ENCODE assay signal across 20 cellular contexts in the genomic region with DNA sequence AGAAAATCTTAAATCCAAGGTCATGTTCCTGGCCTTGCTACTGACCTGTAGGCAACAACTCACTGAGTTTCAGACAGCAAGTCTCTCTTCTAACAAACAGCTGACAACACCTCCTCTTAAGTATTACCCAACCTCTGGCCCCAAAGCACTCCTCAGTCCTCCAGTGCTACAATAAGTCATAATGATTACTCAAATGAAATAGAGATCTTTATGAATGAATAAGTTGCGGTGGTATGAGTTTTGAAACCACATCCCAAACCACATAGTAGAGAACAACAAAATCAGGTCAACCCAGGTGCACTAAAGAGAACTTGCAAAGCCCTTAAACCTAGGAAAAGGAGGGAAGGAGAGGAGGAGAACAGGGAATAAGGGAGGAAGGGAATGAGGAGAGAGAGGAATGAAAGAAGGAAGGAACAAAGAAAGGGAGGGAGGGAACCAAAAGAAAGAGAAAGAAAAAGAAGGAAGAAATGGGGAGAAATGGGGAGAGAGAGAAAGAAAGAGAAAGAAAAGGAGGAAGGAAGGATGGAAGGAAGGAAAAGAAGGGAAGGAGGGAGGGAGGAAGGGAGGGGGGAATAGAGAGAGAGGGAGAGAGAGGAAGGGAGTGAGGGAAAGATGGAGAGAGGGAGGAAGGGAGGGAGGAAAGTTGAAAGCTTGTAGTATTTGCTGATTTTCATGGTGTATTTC.
DNase-seq lines count a peak whose midpoint lies in the region; ATAC-seq and TF ChIP-seq lines count a peak whose summit lies in the region.
"Had no signal": no experiment of that assay in that cellular context is flagged by ENCODE, and none has a peak within 500 bp of the region (broad histone marks: within the 10 kb centered on the region; RNA-seq: fewer than 3 reads in every experiment).

No MANE protein-coding gene starts in this region.

- H3K27ac Mint-ChIP-seq in stimulated activated effector memory CD8-positive, alpha-beta T cell treated with anti-CD3 and anti-CD28 coated beads, Interleukin-12 subunit alpha, Interleukin-12 subunit beta, amount 100 ng/mL, for 72 hours: no peak overlapping the region
- H3K27ac Mint-ChIP-seq: activated B cell treated with CpG ODN at 0.5 μM for 24 hours; CD14-positive monocyte; stimulated activated memory B cell treated with anti-CD40 and anti-IgM and Interleukin-4, amounts not matched to agents 10 μg/mL and 1 μg/mL and 100 μg/mL, for 72 hours had no signal

- TF ChIP-seq EP300 in SK-N-SH (IDR thresholded peaks at IDR 0.05; ENCODE audit: borderline replicate concordance in 1 of 2, low read depth in 1 of 2, low read length in 1 of 2): no peak

- no peak for DNase-seq in SK-N-SH
- DNase-seq in RPMI7951 (ENCODE audit: low read depth): peak; percentile 10
- DNase-seq in fibroblast of lung (ENCODE audit: low read depth in 2 of 2): peak; percentile 3 to 73
- no peak for DNase-seq in stimulated activated effector memory CD8-positive, alpha-beta T cell treated with anti-CD3 and anti-CD28 coated beads, Interleukin-12 subunit alpha, Interleukin-12 subunit beta, amount 100 ng/mL, for 72 hours (ENCODE audit: low spot score in 2 of 2)
- DNase-seq in NCI-H1417 treated with DMSO at 0.1 percent for 48 hours (lab: John Stamatoyannopoulos, UW): no peak
- no peak for DNase-seq in body of pancreas
- DNase-seq: activated B cell treated with CpG ODN at 0.5 μM for 24 hours; activated effector memory CD4-positive, alpha-beta T cell treated with anti-CD3 and anti-CD28 coated beads, Interleukin-2, amount 50 U/mL, for 16 hours; aorta; dorsolateral prefrontal cortex; NCI-H1105 treated with DMSO at 0.1 percent for 48 hours; NCI-H2171; spleen; trophoblast cell had no signal

- H3K4me3 ChIP-seq in SK-N-SH (ENCODE audit: low read depth in 2 of 2, low read length in 1 of 2): no peak overlapping the region
- H3K4me3 ChIP-seq in fibroblast of lung (replicated peaks in 1 of 4; ENCODE audit: control extremely low read depth in 1 of 4, insufficient read depth in 1 of 4, low read depth in 3 of 4, low read length in 4 of 4): no peak overlapping the region
- no peak overlapping the region for H3K4me3 ChIP-seq in body of pancreas
- H3K4me3 ChIP-seq: dorsolateral prefrontal cortex, spleen had no signal

- POLR2A ChIA-PET in SK-N-SH (lab: Yijun Ruan, JAX): no interaction called here

- no peak overlapping the region for H3K4me3 Mint-ChIP-seq in stimulated activated effector memory CD8-positive, alpha-beta T cell treated with anti-CD3 and anti-CD28 coated beads, Interleukin-12 subunit alpha, Interleukin-12 subunit beta, amount 100 ng/mL, for 72 hours
- H3K4me3 Mint-ChIP-seq: activated B cell treated with CpG ODN at 0.5 μM for 24 hours; CD14-positive monocyte; stimulated activated memory B cell treated with anti-CD40 and anti-IgM and Interleukin-4, amounts not matched to agents 10 μg/mL and 1 μg/mL and 100 μg/mL, for 72 hours had no signal

- no peak for TF ChIP-seq RAD21 in SK-N-SH (IDR thresholded peaks at IDR 0.05; ENCODE audit: low read length)

- no peak overlapping the region for H3K4me2 ChIP-seq in SK-N-SH
- no peak overlapping the region for H3K4me2 ChIP-seq in fibroblast of lung (ENCODE audit: extremely low read depth, insufficient read depth, low read length)

- H3K9me2 ChIP-seq in SK-N-SH: no peaks in the 10 kb centered on the region

- 79% methylated on average over 1 of the region's 1 CpG for WGBS in SK-N-SH (ENCODE audit: low lambda C conversion rate)
- WGBS in body of pancreas, 2 donors: 81 to 89% methylated on average over 1 of the region's 1 CpG

- no peak overlapping the region for H3K27ac ChIP-seq in SK-N-SH (ENCODE audit: low read depth in 2 of 2, low read length in 1 of 2)
- no peak overlapping the region for H3K27ac ChIP-seq in fibroblast of lung (ENCODE audit: insufficient read depth, low read length)
- H3K27ac ChIP-seq in body of pancreas: no peak overlapping the region
- H3K27ac ChIP-seq: 22Rv1, dorsolateral prefrontal cortex, parathyroid adenoma, spleen had no signal

- no peaks in the 10 kb centered on the region for H4K20me1 ChIP-seq in SK-N-SH (ENCODE audit: insufficient read depth)
- H4K20me1 ChIP-seq in fibroblast of lung (ENCODE audit: control insufficient read depth, extremely low read depth, insufficient read depth, low read length): no peaks in the 10 kb centered on the region

- H3K4me1 Mint-ChIP-seq in stimulated activated effector memory CD8-positive, alpha-beta T cell treated with anti-CD3 and anti-CD28 coated beads, Interleukin-12 subunit alpha, Interleukin-12 subunit beta, amount 100 ng/mL, for 72 hours: no peaks in the 10 kb centered on the region
- H3K4me1 Mint-ChIP-seq: activated B cell treated with CpG ODN at 0.5 μM for 24 hours, CD14-positive monocyte had no signal

- H3K36me3 ChIP-seq in SK-N-SH (replicated peaks in 1 of 2; ENCODE audit: control insufficient read depth in 1 of 2, insufficient read depth in 2 of 2, low read length in 1 of 2) (no peaks in the 10 kb centered on the region), fibroblast of lung (ENCODE audit: control insufficient read depth, insufficient read depth, low read length) (no peaks in the 10 kb centered on the region), body of pancreas (replicated peaks in 1 of 2; ENCODE audit: insufficient read depth in 1 of 2, low read depth in 2 of 2) (no peaks in the 10 kb centered on the region)
- H3K36me3 ChIP-seq: spleen had no signal

- no peaks in the 10 kb centered on the region for H3K36me3 Mint-ChIP-seq in stimulated activated effector memory CD8-positive, alpha-beta T cell treated with anti-CD3 and anti-CD28 coated beads, Interleukin-12 subunit alpha, Interleukin-12 subunit beta, amount 100 ng/mL, for 72 hours
- H3K36me3 Mint-ChIP-seq: CD14-positive monocyte; stimulated activated memory B cell treated with anti-CD40 and anti-IgM and Interleukin-4, amounts not matched to agents 10 μg/mL and 1 μg/mL and 100 μg/mL, for 72 hours had no signal

- H3K27me3 ChIP-seq in SK-N-SH (ENCODE audit: insufficient read depth): no peaks in the 10 kb centered on the region
- H3K27me3 ChIP-seq in fibroblast of lung (ENCODE audit: control insufficient read depth, insufficient read depth, low read length): no peaks in the 10 kb centered on the region
- H3K27me3 ChIP-seq in body of pancreas: no peaks in the 10 kb centered on the region

- H2AFZ ChIP-seq in SK-N-SH (ENCODE audit: low read depth) (no peak overlapping the region), fibroblast of lung (ENCODE audit: low read length) (no peak overlapping the region)
- H2AFZ ChIP-seq: parathyroid adenoma had no signal

- CTCF ChIA-PET in SK-N-SH (lab: Yijun Ruan, JAX): interaction anchor here (0.7 to 1.0 kb wide), 4 partner anchors 20 to 719 kb away, joined by 3 read pairs; no protein-coding TSS in a partner anchor

- no peaks in the 10 kb centered on the region for H3K9me3 ChIP-seq in SK-N-SH
- H3K9me3 ChIP-seq in fibroblast of lung (ENCODE audit: control insufficient read depth, insufficient read depth, low read depth, low read length): no peaks in the 10 kb centered on the region
- no peaks in the 10 kb centered on the region for H3K9me3 ChIP-seq in body of pancreas
- H3K9me3 ChIP-seq: spleen had no signal

- no peak for ATAC-seq in SK-N-SH treated with all-trans-retinoic acid at 6 μM for 48 hours
- peak; percentile 44 for ATAC-seq in stimulated activated effector memory CD8-positive, alpha-beta T cell treated with anti-CD3 and anti-CD28 coated beads, Interleukin-12 subunit alpha, Interleukin-12 subunit beta, amount 100 ng/mL, for 72 hours
- ATAC-seq in GM18517 (IDR thresholded peaks at IDR 0.05; ENCODE audit: unreplicated experiment): no peak
- ATAC-seq in body of pancreas: no peak
- ATAC-seq: stimulated activated memory B cell treated with anti-CD40 and anti-IgM and Interleukin-4, amounts not matched to agents 10 μg/mL and 1 μg/mL and 100 μg/mL, for 72 hours had no signal

- intact Hi-C loops in body of pancreas (cut with DNase I): no loop called here

- TF ChIP-seq CTCF in SK-N-SH (IDR thresholded peaks at IDR 0.05) (no peak), fibroblast of lung (conservative IDR thresholded peaks at IDR 0.05 in 1 of 2, IDR thresholded peaks at IDR 0.05 in 1 of 2; ENCODE audit: low read depth in 1 of 2, low read length in 2 of 2) (no peak), body of pancreas (IDR thresholded peaks at IDR 0.05) (no peak)

- H3F3A ChIP-seq in SK-N-SH (replicated peaks; ENCODE audit: insufficient read depth): no peaks in the 10 kb centered on the region

- H3K9me3 Mint-ChIP-seq in stimulated activated effector memory CD8-positive, alpha-beta T cell treated with anti-CD3 and anti-CD28 coated beads, Interleukin-12 subunit alpha, Interleukin-12 subunit beta, amount 100 ng/mL, for 72 hours: peaks cover 4% of the 10 kb centered on the region
- H3K9me3 Mint-ChIP-seq: activated B cell treated with CpG ODN at 0.5 μM for 24 hours; CD14-positive monocyte; stimulated activated memory B cell treated with anti-CD40 and anti-IgM and Interleukin-4, amounts not matched to agents 10 μg/mL and 1 μg/mL and 100 μg/mL, for 72 hours had no signal

- H3K79me2 ChIP-seq in SK-N-SH (ENCODE audit: insufficient read depth): no peaks in the 10 kb centered on the region
- no peaks in the 10 kb centered on the region for H3K79me2 ChIP-seq in fibroblast of lung (ENCODE audit: control insufficient read depth, insufficient read depth, low read length)
- H3K79me2 ChIP-seq: parathyroid adenoma had no signal

- TF ChIP-seq POLR2A in body of pancreas (IDR thresholded peaks at IDR 0.05): no peak

- no peaks in the 10 kb centered on the region; a peak in 1 of 4 replicates for H3K4me1 ChIP-seq in SK-N-SH (ENCODE audit: control insufficient read depth in 1 of 2, insufficient read depth in 2 of 2, low read depth in 1 of 2, low read length in 1 of 2)
- no peaks in the 10 kb centered on the region for H3K4me1 ChIP-seq in fibroblast of lung (ENCODE audit: control insufficient read depth, extremely low read depth, insufficient read depth, low read length)
- H3K4me1 ChIP-seq in body of pancreas: no peaks in the 10 kb centered on the region
- H3K4me1 ChIP-seq: parathyroid adenoma, spleen had no signal

- H3K9ac ChIP-seq in SK-N-SH: no peak overlapping the region
- no peak overlapping the region for H3K9ac ChIP-seq in fibroblast of lung (ENCODE audit: insufficient read depth, low read length)
- H3K9ac ChIP-seq: parathyroid adenoma had no signal

TF ChIP-seq in SK-N-SH, 30 proteins besides CTCF, POLR2A, EP300 and RAD21 (continues in another document):
- TF ChIP-seq NRF1 (IDR thresholded peaks at IDR 0.05; ENCODE audit: low read depth, low read length): no peak

TF ChIP-seq in SK-N-SH treated with all-trans-retinoic acid at 6 μM for 48 hours, 23 proteins besides CTCF, POLR2A, EP300 and RAD21:
- TF ChIP-seq GLIS3 (CRISPR knock-in tag; IDR thresholded peaks at IDR 0.05): no peak

Comparison
In these comparisons a context has a peak if more than half of its experiments do, and no peak if none do; other contexts are left out.
1. DNase-seq: peak in RPMI7951 (single experiment) and fibroblast of lung (2 of 2); none in SK-N-SH (single experiment), stimulated activated effector memory CD8-positive, alpha-beta T cell treated with anti-CD3 and anti-CD28 coated beads, Interleukin-12 subunit alpha, Interleukin-12 subunit beta, amount 100 ng/mL, for 72 hours (0 of 2), NCI-H1417 treated with DMSO at 0.1 percent for 48 hours (single experiment) and body of pancreas (0 of 4).